Comparison of ENCODE assay signal across 8 cellular contexts in genomic region chr1:36450919-36451305, GRCh38. TPM values are rescaled to one million over a fixed set of nuclear protein-coding genes. Genes with fewer than 3 reads are reported as not detected.
A peak's percentile ranks its signal among the peaks of the same experiment; 100 is the strongest.
DNase-seq lines count a peak whose midpoint lies in the region; ATAC-seq, FAIRE-seq and TF ChIP-seq lines count a peak whose summit lies in the region.

No MANE protein-coding gene starts in this region.

- no peaks in the 10 kb centered on the region for H3K9me3 Mint-ChIP-seq in CD4-positive, CD25-positive, alpha-beta regulatory T cell

- no peak overlapping the region for H3K9ac ChIP-seq in neuronal stem cell (ENCODE audit: low read depth, low read length, poor library complexity)

- H2AFZ ChIP-seq in neuronal stem cell (ENCODE audit: low read length) = peak overlapping the region; percentile 88

- no peak for FAIRE-seq in urothelium cell line (lab: Jason Lieb, UNC)

- no peak overlapping the region for H4K8ac ChIP-seq in neuronal stem cell (ENCODE audit: low read depth, low read length)

- no peak for TF ChIP-seq POLR2A in Peyer's patch (IDR thresholded peaks at IDR 0.05)

- H2BK5ac ChIP-seq in neuronal stem cell (ENCODE audit: low read length) = no peak overlapping the region

- peak overlapping the region; percentile 90 for H3K27ac ChIP-seq in CD4-positive, CD25-positive, alpha-beta regulatory T cell (ENCODE audit: insufficient read depth, low read length, poor library complexity, severe bottlenecking)
- H3K27ac ChIP-seq in Peyer's patch (peak overlapping the region; percentile 80 to 94 (median 88)), esophagus (ENCODE audit: low read depth in 2 of 2, low read length in 1 of 2) (peak overlapping the region; percentile 98 to 99), neuronal stem cell (replicated peaks; ENCODE audit: low read length) (no peak overlapping the region)

- no peak overlapping the region for H2BK12ac ChIP-seq in neuronal stem cell (ENCODE audit: low read length)

- H2BK15ac ChIP-seq in neuronal stem cell (ENCODE audit: low read length) = no peak overlapping the region

- peaks cover 12% of the 10 kb centered on the region for H3K4me1 ChIP-seq in CD4-positive, CD25-positive, alpha-beta regulatory T cell (ENCODE audit: control insufficient read depth, insufficient read depth, low read length, poor library complexity, severe bottlenecking)
- H3K4me1 ChIP-seq in Peyer's patch (no peaks in the 10 kb centered on the region), esophagus (ENCODE audit: control insufficient read depth in 2 of 2, insufficient read depth in 2 of 2, low read length in 1 of 2) (peaks cover 0 to 3% of the 10 kb centered on the region in 2 donors), neuronal stem cell (ENCODE audit: control insufficient read depth in 2 of 2, insufficient read depth in 1 of 2, low read depth in 1 of 2, low read length in 2 of 2) (no peaks in the 10 kb centered on the region)

- no peak overlapping the region for H3K14ac ChIP-seq in neuronal stem cell (ENCODE audit: low read length)

- H3K36me3 Mint-ChIP-seq in CD4-positive, CD25-positive, alpha-beta regulatory T cell = peaks cover 10% of the 10 kb centered on the region

- H3K23ac ChIP-seq in neuronal stem cell (ENCODE audit: low read depth, low read length, poor library complexity) = no peak overlapping the region

- H2BK120ac ChIP-seq in neuronal stem cell (ENCODE audit: low read depth, low read length) = no peak overlapping the region

- H3K4me1 Mint-ChIP-seq in CD4-positive, CD25-positive, alpha-beta regulatory T cell = peaks cover 9 to 20% (median 15%) of the 10 kb centered on the region in 4 donors

- H3K9me3 ChIP-seq in CD4-positive, CD25-positive, alpha-beta regulatory T cell (ENCODE audit: control insufficient read depth in 2 of 2, low read length in 2 of 2) = no peaks in the 10 kb centered on the region
- H3K9me3 ChIP-seq in Peyer's patch = no peaks in the 10 kb centered on the region
- no peaks in the 10 kb centered on the region for H3K9me3 ChIP-seq in esophagus (ENCODE audit: control insufficient read depth in 2 of 2, insufficient read depth in 1 of 2, low read depth in 1 of 2, low read length in 1 of 2)
- H3K9me3 ChIP-seq in neuronal stem cell (replicated peaks in 1 of 2; ENCODE audit: control insufficient read depth in 2 of 2, insufficient read depth in 1 of 2, low read depth in 1 of 2, low read length in 2 of 2) = no peaks in the 10 kb centered on the region

- H3K4ac ChIP-seq in neuronal stem cell (ENCODE audit: low read length) = no peak overlapping the region

- H3K4me3 Mint-ChIP-seq in CD4-positive, CD25-positive, alpha-beta regulatory T cell = peak overlapping the region; percentile 91 to 95 (median 94)

- peaks cover 4% of the 10 kb centered on the region for H3K27me3 Mint-ChIP-seq in CD4-positive, CD25-positive, alpha-beta regulatory T cell

- no peak for DNase-seq in CD4-positive, CD25-positive, alpha-beta regulatory T cell
- DNase-seq in Peyer's patch = no peak
- DNase-seq in neuronal stem cell (ENCODE audit: low spot score) = no peak
- no peak for DNase-seq in urothelium cell line (ENCODE audit: low spot score)
- DNase-seq in H4 (ENCODE audit: low spot score) = no peak
- DNase-seq in central memory CD4-positive, alpha-beta T cell = no peak

- no peaks in the 10 kb centered on the region for H3K27me3 ChIP-seq in CD4-positive, CD25-positive, alpha-beta regulatory T cell (ENCODE audit: control insufficient read depth, insufficient read depth, low read length)
- H3K27me3 ChIP-seq in Peyer's patch (no peaks in the 10 kb centered on the region), esophagus (ENCODE audit: control insufficient read depth in 1 of 2, insufficient read depth in 2 of 2, low read length in 2 of 2) (no peaks in the 10 kb centered on the region), neuronal stem cell (ENCODE audit: control insufficient read depth in 3 of 3, insufficient read depth in 3 of 3, low read depth in 1 of 3, low read length in 3 of 3) (no peaks in the 10 kb centered on the region)

- peak overlapping the region; percentile 93 to 95 (median 95) for H3K27ac Mint-ChIP-seq in CD4-positive, CD25-positive, alpha-beta regulatory T cell

- H3K18ac ChIP-seq in neuronal stem cell (ENCODE audit: low read length) = no peak overlapping the region

- peak overlapping the region; percentile 86 for H3K4me2 ChIP-seq in neuronal stem cell (ENCODE audit: insufficient read depth, low read length, poor library complexity, severe bottlenecking)

- no peak overlapping the region for H2AK5ac ChIP-seq in neuronal stem cell (ENCODE audit: low read depth, low read length)

- 31 to 33% methylated on average over 18 of the region's 18 CpGs for WGBS in esophagus, 2 donors
- WGBS in neuronal stem cell (ENCODE audit: extremely low coverage in 2 of 2, insufficient read length in 2 of 2, insufficient replicate concordance in 1 of 2), 2 donors = no CpG with 5 or more reads among the region's 18 CpGs

- TF ChIP-seq CTCF in Peyer's patch (IDR thresholded peaks at IDR 0.05) = no peak

- ATAC-seq in CD4-positive, CD25-positive, alpha-beta regulatory T cell (ENCODE audit: low read depth in 2 of 2) = no peak
- ATAC-seq in HG02884 (IDR thresholded peaks at IDR 0.05; ENCODE audit: unreplicated experiment) = no peak

- peak overlapping the region; percentile 74 for H3K4me3 ChIP-seq in CD4-positive, CD25-positive, alpha-beta regulatory T cell (ENCODE audit: low read depth, low read length)
- H3K4me3 ChIP-seq in Peyer's patch = peak overlapping the region; percentile 42 to 68 (median 57)
- H3K4me3 ChIP-seq in esophagus (ENCODE audit: low read depth in 1 of 2, low read length in 2 of 2) = peak overlapping the region; percentile 66 to 78
- H3K4me3 ChIP-seq in neuronal stem cell (ENCODE audit: low read length in 2 of 2) = peak overlapping the region; percentile 71 to 77

- H4K91ac ChIP-seq in neuronal stem cell (ENCODE audit: low read depth, low read length, poor library complexity) = no peak overlapping the region

- H3K79me1 ChIP-seq in neuronal stem cell (ENCODE audit: low read depth, low read length) = no peaks in the 10 kb centered on the region

- peaks cover 14% of the 10 kb centered on the region for H3K36me3 ChIP-seq in CD4-positive, CD25-positive, alpha-beta regulatory T cell (ENCODE audit: control insufficient read depth, insufficient read depth, low read length)
- H3K36me3 ChIP-seq in Peyer's patch = peaks cover 0 to 19% (median 0%) of the 10 kb centered on the region in 3 donors
- H3K36me3 ChIP-seq in esophagus (ENCODE audit: control insufficient read depth in 2 of 2, insufficient read depth in 2 of 2, low read length in 1 of 2) = peaks cover 2 to 8% of the 10 kb centered on the region in 2 donors
- H3K36me3 ChIP-seq in neuronal stem cell (replicated peaks in 1 of 2; ENCODE audit: control insufficient read depth in 2 of 2, insufficient read depth in 2 of 2, low read length in 2 of 2) = peaks cover 9 to 23% of the 10 kb centered on the region in 2 donors

RNA-seq across cellular contexts. Expression of gene OSCP1, which starts 0.7 kb away (rescaled TPM):
- total RNA-seq in CD4-positive, CD25-positive, alpha-beta regulatory T cell = not detected
- 1 to 10 TPM in 2 of 4 donors, under 1 TPM in 2; 0.35 to 1.8 (median 0.73) TPM for polyA plus RNA-seq in CD4-positive, CD25-positive, alpha-beta regulatory T cell
- total RNA-seq in Peyer's patch = 1 to 10 TPM in 3 of 4 donors, under 1 TPM in 1; 0.67 to 9.9 (median 3.2) TPM
- 1 to 10 TPM; 3.0 to 4.1 TPM for polyA plus RNA-seq in esophagus
- 7.2 TPM for polyA plus RNA-seq in neuronal stem cell (2013, experiment 1 of 2)
- polyA plus RNA-seq in neuronal stem cell (2013, experiment 2 of 2) = 7.9 TPM
- 6.9 and 8.4 TPM in 2 replicates for total RNA-seq in H4 (2014; rRNA removed; shearing (Covaris generic))

RNA-seq across cellular contexts. Expression of gene MRPS15, which starts 13.3 kb away (rescaled TPM):
- 36.7 TPM for total RNA-seq in CD4-positive, CD25-positive, alpha-beta regulatory T cell
- 10 to 100 TPM; 67.6 to 97.2 (median 72.3) TPM for polyA plus RNA-seq in CD4-positive, CD25-positive, alpha-beta regulatory T cell
- total RNA-seq in Peyer's patch = 10 to 100 TPM; 44.2 to 74.3 (median 46.7) TPM
- polyA plus RNA-seq in esophagus = 100 to 1,000 TPM; 106 to 143 TPM
- 128 TPM for polyA plus RNA-seq in neuronal stem cell (2013, experiment 1 of 2)
- 126 TPM for polyA plus RNA-seq in neuronal stem cell (2013, experiment 2 of 2)
- total RNA-seq in H4 (2014; rRNA removed; shearing (Covaris generic)) = 113 and 121 TPM in 2 replicates

RNA-seq across cellular contexts. Expression of gene CSF3R, which starts 31.8 kb away (rescaled TPM):
- total RNA-seq in CD4-positive, CD25-positive, alpha-beta regulatory T cell = 3.6 TPM
- under 1 TPM in 3 of 4 donors, not detected in 1; 0.10 to 0.33 (median 0.13) TPM for polyA plus RNA-seq in CD4-positive, CD25-positive, alpha-beta regulatory T cell
- 10 to 100 TPM in 1 of 4 donors, 1 to 10 TPM in 3; 1.6 to 41.3 (median 4.2) TPM for total RNA-seq in Peyer's patch
- 1 to 10 TPM in 1 of 2 donors, under 1 TPM in 1; 1.00 to 1.9 TPM for polyA plus RNA-seq in esophagus
- polyA plus RNA-seq in neuronal stem cell (2013, experiment 1 of 2) = 0.20 TPM
- 0.11 TPM for polyA plus RNA-seq in neuronal stem cell (2013, experiment 2 of 2)
- total RNA-seq in H4 (2014; rRNA removed; shearing (Covaris generic)) = not detected in 2 replicates

RNA-seq across cellular contexts. Expression of gene LSM10, which starts 53.2 kb away (rescaled TPM):
- total RNA-seq in CD4-positive, CD25-positive, alpha-beta regulatory T cell = 33.8 TPM
- polyA plus RNA-seq in CD4-positive, CD25-positive, alpha-beta regulatory T cell = 100 to 1,000 TPM; 142 to 153 (median 145) TPM
- 10 to 100 TPM; 25.5 to 42.9 (median 31.2) TPM for total RNA-seq in Peyer's patch
- 10 to 100 TPM; 16.8 to 30.7 TPM for polyA plus RNA-seq in esophagus
- polyA plus RNA-seq in neuronal stem cell (2013, experiment 1 of 2) = 46.9 TPM
- polyA plus RNA-seq in neuronal stem cell (2013, experiment 2 of 2) = 46.5 TPM
- 3.1 and 7.1 TPM in 2 replicates for total RNA-seq in H4 (2014; rRNA removed; shearing (Covaris generic))
